In genomic region chr18:74251297-74252031, GRCh38 we compare ENCODE assay signal across 10 cellular contexts. TPM values are rescaled to one million over a fixed set of nuclear protein-coding genes. Genes with fewer than 3 reads are reported as not detected.
DNase-seq lines count a peak whose midpoint lies in the region; ATAC-seq and TF ChIP-seq lines count a peak whose summit lies in the region.
"Had no signal": no experiment of that assay in that cellular context is flagged by ENCODE, and none has a peak within 500 bp of the region (broad histone marks: within the 10 kb centered on the region; RNA-seq: fewer than 3 reads in every experiment).

No MANE protein-coding gene starts in this region.

- 51% methylated on average over 4 of the region's 4 CpGs for WGBS in prostate gland

- H3K4me1 ChIP-seq in mucosa of descending colon (ENCODE audit: low read depth) (peaks cover 10% of the 10 kb centered on the region), prostate gland (replicated peaks) (no peaks in the 10 kb centered on the region)

- no peak for TF ChIP-seq CTCF in cardiac fibroblast (IDR thresholded peaks at IDR 0.05; ENCODE audit: low read depth, low read length)
- TF ChIP-seq CTCF in mucosa of descending colon (IDR thresholded peaks at IDR 0.05), result no peak
- TF ChIP-seq CTCF in prostate gland (IDR thresholded peaks at IDR 0.05), result no peak

- H3K9me3 ChIP-seq in mucosa of descending colon (no peaks in the 10 kb centered on the region), prostate gland (no peaks in the 10 kb centered on the region)

- H3K4me3 ChIP-seq in cardiac fibroblast (replicated peaks in 1 of 2; ENCODE audit: low read depth in 2 of 2, low read length in 2 of 2) (no peak overlapping the region), mucosa of descending colon (no peak overlapping the region), prostate gland (no peak overlapping the region)

- no peaks in the 10 kb centered on the region for H3K27me3 ChIP-seq in prostate gland (replicated peaks; ENCODE audit: insufficient read depth)

- peak; percentile 20 for DNase-seq in AG08396 (ENCODE audit: low spot score)
- peak; percentile 5 to 26 for DNase-seq in Kasumi-1 (lab: John Stamatoyannopoulos, UW)
- DNase-seq in cardiac fibroblast (ENCODE audit: low read depth in 2 of 2), result peak; percentile 76 to 89
- no peak for DNase-seq in mucosa of descending colon
- DNase-seq in prostate gland (ENCODE audit: low spot score), result no peak
- no peak for DNase-seq in central memory CD4-positive, alpha-beta T cell
- no peak for DNase-seq in HPDE6-E6E7 (ENCODE audit: extremely low spot score)
- DNase-seq: DMS53, NCI-H446 had no signal

- no peak for TF ChIP-seq POLR2A in prostate gland (IDR thresholded peaks at IDR 0.05)

- intact Hi-C loops in mucosa of descending colon (cut with DNase I, micrococcal nuclease), result no loop called here
- intact Hi-C loops in prostate gland (cut with DNase I), result loop anchor here (10.0 kb wide), 1 partner anchor 83 kb away; no protein-coding TSS in a partner anchor

- no peak overlapping the region for H3K27ac ChIP-seq in prostate gland

- H3K36me3 ChIP-seq in mucosa of descending colon (ENCODE audit: low read depth) (no peaks in the 10 kb centered on the region), prostate gland (no peaks in the 10 kb centered on the region)

- ATAC-seq in mucosa of descending colon (peak; percentile 67), HG03175 (IDR thresholded peaks at IDR 0.05; ENCODE audit: unreplicated experiment) (no peak)

RNA-seq across cellular contexts. Expression of gene CYB5A, which starts 40.3 kb away (rescaled TPM):
- 100 to 1,000 TPM; 123 to 183 (median 126) TPM for total RNA-seq in mucosa of descending colon
- 100 to 1,000 TPM in 1 of 2 donors, 10 to 100 TPM in 1; 76.6 to 144 TPM for total RNA-seq in prostate gland

Comparison
In these comparisons a context has a peak if more than half of its experiments do, and no peak if none do; other contexts are left out.
1. DNase-seq: peak in AG08396 (single experiment), Kasumi-1 (2 of 2) and cardiac fibroblast (2 of 2); none in mucosa of descending colon (0 of 3), prostate gland (single experiment), central memory CD4-positive, alpha-beta T cell (single experiment) and HPDE6-E6E7 (single experiment).